Comparison of ENCODE assay signal across 12 cellular contexts in genomic region chr15:41810651-41811431, GRCh38. TPM values are rescaled to one million over a fixed set of nuclear protein-coding genes. Genes with fewer than 3 reads are reported as not detected.
DNase-seq lines count a peak whose midpoint lies in the region; ATAC-seq and TF ChIP-seq lines count a peak whose summit lies in the region.
"Had no signal": no experiment of that assay in that cellular context is flagged by ENCODE, and none has a peak within 500 bp of the region (broad histone marks: within the 10 kb centered on the region; RNA-seq: fewer than 3 reads in every experiment).

No MANE protein-coding gene starts in this region.

- no peak overlapping the region for H2AK5ac ChIP-seq in neuronal stem cell (ENCODE audit: low read depth, low read length)

- no peak overlapping the region for H3K4me3 Mint-ChIP-seq in activated CD8-positive, alpha-beta memory T cell treated with anti-CD3 and anti-CD28 coated beads, Interleukin-2, amount 10 ng/mL, durations not matched to agents 7 days and 5 days
- no peak overlapping the region for H3K4me3 Mint-ChIP-seq in GM23338
- H3K4me3 Mint-ChIP-seq in activated CD8-positive, alpha-beta T cell treated with anti-CD3 and anti-CD28 coated beads, Interleukin-2, amount 10 ng/mL, durations not matched to agents 7 days and 5 days = no peak overlapping the region
- H3K4me3 Mint-ChIP-seq in immature natural killer cell = no peak overlapping the region
- H3K4me3 Mint-ChIP-seq: activated T-cell treated with anti-CD3 and anti-CD28 coated beads, Interleukin-2, amount 50 U/mL, for 72 hours had no signal

- no peak overlapping the region for H4K91ac ChIP-seq in neuronal stem cell (ENCODE audit: low read depth, low read length, poor library complexity)

- H3K4me3 ChIP-seq in GM23338 (no peak overlapping the region), neuronal stem cell (ENCODE audit: low read length in 2 of 2) (no peak overlapping the region)
- H3K4me3 ChIP-seq: smooth muscle cell had no signal

- H3K9me2 ChIP-seq in GM23338 (ENCODE audit: insufficient read depth) = no peaks in the 10 kb centered on the region

- no peaks in the 10 kb centered on the region for H3K79me1 ChIP-seq in neuronal stem cell (ENCODE audit: low read depth, low read length)

- no peak for TF ChIP-seq CTCF in GM23338 (conservative IDR thresholded peaks at IDR 0.05; ENCODE audit: low read depth in 2 of 2)

- H3K27me3 ChIP-seq in GM23338 (ENCODE audit: insufficient read depth) (no peaks in the 10 kb centered on the region), neuronal stem cell (ENCODE audit: control insufficient read depth in 3 of 3, insufficient read depth in 3 of 3, low read depth in 1 of 3, low read length in 3 of 3) (no peaks in the 10 kb centered on the region)

- CTCF ChIA-PET in activated CD8-positive, alpha-beta memory T cell treated with anti-CD3 and anti-CD28 coated beads, Interleukin-2, amount 10 ng/mL, durations not matched to agents 7 days and 5 days (lab: Charles Lee) = interaction anchor here (0.6 to 9.9 kb wide), 32 partner anchors 9 to 744 kb away, joined by 3 to 247 read pairs (median 6); partner anchors contain the start of genes EHD4, JMJD7, MAPKBP1 and PLA2G4B
- CTCF ChIA-PET in activated CD8-positive, alpha-beta T cell treated with anti-CD3 and anti-CD28 coated beads, Interleukin-2, amount 10 ng/mL, durations not matched to agents 7 days and 5 days (lab: Charles Lee) = interaction anchor here (0.8 to 8.1 kb wide), 32 partner anchors 9 to 368 kb away, joined by 3 to 333 read pairs (median 5); partner anchors contain the start of gene MAPKBP1

- no peak overlapping the region for H2BK12ac ChIP-seq in neuronal stem cell (ENCODE audit: low read length)

- no peak for DNase-seq in activated CD8-positive, alpha-beta memory T cell treated with anti-CD3 and anti-CD28 coated beads, Interleukin-2, amount 10 ng/mL, durations not matched to agents 7 days and 5 days
- DNase-seq in activated CD8-positive, alpha-beta memory T cell treated with anti-CD3 and anti-CD28 coated beads for 24 hours = no peak
- no peak for DNase-seq in GM23338 (ENCODE audit: low spot score)
- no peak for DNase-seq in activated CD8-positive, alpha-beta T cell treated with anti-CD3 and anti-CD28 coated beads, Interleukin-2, amount 10 ng/mL, durations not matched to agents 7 days and 5 days
- no peak for DNase-seq in neuronal stem cell (ENCODE audit: low spot score)
- no peak for DNase-seq in NCI-H446 (lab: John Stamatoyannopoulos, UW)
- DNase-seq in SIG-M5 treated with dmso at 0.1 percent for 504 hours (lab: John Stamatoyannopoulos, UW; ENCODE audit: unreplicated experiment) = no peak
- DNase-seq in immature natural killer cell = no peak
- DNase-seq: cortex of kidney, DMS153 had no signal

- H3K79me2 ChIP-seq in GM23338 (replicated peaks; ENCODE audit: insufficient read depth) = no peaks in the 10 kb centered on the region

- H3K14ac ChIP-seq in neuronal stem cell (ENCODE audit: low read length) = no peak overlapping the region

- POLR2A ChIA-PET in activated CD8-positive, alpha-beta T cell treated with anti-CD3 and anti-CD28 coated beads, Interleukin-2, amount 10 ng/mL, durations not matched to agents 7 days and 5 days (lab: Charles Lee) = interaction anchor here (0.9 to 3.5 kb wide), 3 partner anchors 14 to 277 kb away, joined by 3 to 31 read pairs (median 3); partner anchors contain the start of gene MAPKBP1

- H3K4me1 Mint-ChIP-seq in activated CD8-positive, alpha-beta memory T cell treated with anti-CD3 and anti-CD28 coated beads, Interleukin-2, amount 10 ng/mL, durations not matched to agents 7 days and 5 days = peaks cover 25% of the 10 kb centered on the region
- H3K4me1 Mint-ChIP-seq in GM23338 (peaks cover 11% of the 10 kb centered on the region), immature natural killer cell (peaks cover 6 to 8% of the 10 kb centered on the region in 2 donors)
- H3K4me1 Mint-ChIP-seq in activated CD8-positive, alpha-beta T cell treated with anti-CD3 and anti-CD28 coated beads, Interleukin-2, amount 10 ng/mL, durations not matched to agents 7 days and 5 days (ENCODE audit: low read depth) = peaks cover 35% of the 10 kb centered on the region

- H3K18ac ChIP-seq in neuronal stem cell (ENCODE audit: low read length) = no peak overlapping the region

- H3K36me3 Mint-ChIP-seq in activated CD8-positive, alpha-beta memory T cell treated with anti-CD3 and anti-CD28 coated beads, Interleukin-2, amount 10 ng/mL, durations not matched to agents 7 days and 5 days = peaks cover 2% of the 10 kb centered on the region
- H3K36me3 Mint-ChIP-seq in GM23338 (ENCODE audit: low read depth) (no peaks in the 10 kb centered on the region; the same call in 2 of the 3 replicates), immature natural killer cell (peaks cover 12 to 19% (median 15%) of the 10 kb centered on the region in 3 donors)
- H3K36me3 Mint-ChIP-seq in activated CD8-positive, alpha-beta T cell treated with anti-CD3 and anti-CD28 coated beads, Interleukin-2, amount 10 ng/mL, durations not matched to agents 7 days and 5 days (ENCODE audit: low read depth) = peaks cover 6% of the 10 kb centered on the region

- H3K9me3 ChIP-seq in neuronal stem cell (replicated peaks in 1 of 2; ENCODE audit: control insufficient read depth in 2 of 2, insufficient read depth in 1 of 2, low read depth in 1 of 2, low read length in 2 of 2) = no peaks in the 10 kb centered on the region

- H3K9ac ChIP-seq in neuronal stem cell (ENCODE audit: low read depth, low read length, poor library complexity) = peak overlapping the region; percentile 63

- no peak overlapping the region for H3K4me2 ChIP-seq in GM23338
- no peak overlapping the region for H3K4me2 ChIP-seq in neuronal stem cell (ENCODE audit: insufficient read depth, low read length, poor library complexity, severe bottlenecking)
- H3K4me2 ChIP-seq: smooth muscle cell had no signal

- H2BK5ac ChIP-seq in neuronal stem cell (ENCODE audit: low read length) = no peak overlapping the region

- peak overlapping the region; percentile 22 for H3K27ac Mint-ChIP-seq in activated CD8-positive, alpha-beta memory T cell treated with anti-CD3 and anti-CD28 coated beads, Interleukin-2, amount 10 ng/mL, durations not matched to agents 7 days and 5 days
- H3K27ac Mint-ChIP-seq in GM23338 (no peak overlapping the region; the same call in 1 of the 2 replicates), immature natural killer cell (no peak overlapping the region)
- peak overlapping the region; percentile 69 for H3K27ac Mint-ChIP-seq in activated CD8-positive, alpha-beta T cell treated with anti-CD3 and anti-CD28 coated beads, Interleukin-2, amount 10 ng/mL, durations not matched to agents 7 days and 5 days
- H3K27ac Mint-ChIP-seq: activated T-cell treated with anti-CD3 and anti-CD28 coated beads, Interleukin-2, amount 50 U/mL, for 72 hours had no signal

- H2BK120ac ChIP-seq in neuronal stem cell (ENCODE audit: low read depth, low read length) = no peak overlapping the region

- no peak overlapping the region; the same call in 1 of the 2 replicates for H2AFZ ChIP-seq in GM23338
- H2AFZ ChIP-seq in neuronal stem cell (ENCODE audit: low read length) = no peak overlapping the region

- H3K36me3 ChIP-seq in GM23338 (ENCODE audit: insufficient read depth) = no peaks in the 10 kb centered on the region
- peaks cover 6 to 17% of the 10 kb centered on the region in 2 donors for H3K36me3 ChIP-seq in neuronal stem cell (replicated peaks in 1 of 2; ENCODE audit: control insufficient read depth in 2 of 2, insufficient read depth in 2 of 2, low read length in 2 of 2)

- H3K4ac ChIP-seq in neuronal stem cell (ENCODE audit: low read length) = no peak overlapping the region

- no peak overlapping the region for H2BK15ac ChIP-seq in neuronal stem cell (ENCODE audit: low read length)

- H3K4me1 ChIP-seq in GM23338 (ENCODE audit: insufficient read depth) = no peaks in the 10 kb centered on the region
- H3K4me1 ChIP-seq in neuronal stem cell (ENCODE audit: control insufficient read depth in 2 of 2, insufficient read depth in 1 of 2, low read depth in 1 of 2, low read length in 2 of 2) = no peaks in the 10 kb centered on the region

- no peaks in the 10 kb centered on the region for H3K27me3 Mint-ChIP-seq in activated CD8-positive, alpha-beta memory T cell treated with anti-CD3 and anti-CD28 coated beads, Interleukin-2, amount 10 ng/mL, durations not matched to agents 7 days and 5 days
- H3K27me3 Mint-ChIP-seq in GM23338 (ENCODE audit: insufficient read depth, low read depth, poor library complexity) (peaks cover 7% of the 10 kb centered on the region), immature natural killer cell (ENCODE audit: low read depth in 3 of 3) (peaks cover 0 to 3% (median 2%) of the 10 kb centered on the region in 3 donors)
- H3K27me3 Mint-ChIP-seq in activated CD8-positive, alpha-beta T cell treated with anti-CD3 and anti-CD28 coated beads, Interleukin-2, amount 10 ng/mL, durations not matched to agents 7 days and 5 days (ENCODE audit: low read depth) = no peaks in the 10 kb centered on the region

- peak; percentile 11 for ATAC-seq in activated CD8-positive, alpha-beta memory T cell treated with anti-CD3 and anti-CD28 coated beads, Interleukin-2, amount 10 ng/mL, durations not matched to agents 7 days and 5 days
- peak; percentile 14 for ATAC-seq in GM23338
- ATAC-seq in activated CD8-positive, alpha-beta T cell treated with anti-CD3 and anti-CD28 coated beads, Interleukin-2, amount 10 ng/mL, durations not matched to agents 7 days and 5 days = peak; percentile 35

- no peak overlapping the region for H3K23ac ChIP-seq in neuronal stem cell (ENCODE audit: low read depth, low read length, poor library complexity)

- no peak overlapping the region for H4K8ac ChIP-seq in neuronal stem cell (ENCODE audit: low read depth, low read length)

- H3K9me3 Mint-ChIP-seq in activated CD8-positive, alpha-beta memory T cell treated with anti-CD3 and anti-CD28 coated beads, Interleukin-2, amount 10 ng/mL, durations not matched to agents 7 days and 5 days (ENCODE audit: low read depth) = no peaks in the 10 kb centered on the region
- no peaks in the 10 kb centered on the region; the same call in 2 of the 3 replicates for H3K9me3 Mint-ChIP-seq in GM23338
- no peaks in the 10 kb centered on the region for H3K9me3 Mint-ChIP-seq in activated CD8-positive, alpha-beta T cell treated with anti-CD3 and anti-CD28 coated beads, Interleukin-2, amount 10 ng/mL, durations not matched to agents 7 days and 5 days (ENCODE audit: insufficient read depth)
- H3K9me3 Mint-ChIP-seq in immature natural killer cell = no peaks in the 10 kb centered on the region
- H3K9me3 Mint-ChIP-seq: activated T-cell treated with anti-CD3 and anti-CD28 coated beads, Interleukin-2, amount 50 U/mL, for 72 hours had no signal

- no peak overlapping the region for H3K27ac ChIP-seq in GM23338 (ENCODE audit: low read depth)
- H3K27ac ChIP-seq in neuronal stem cell (replicated peaks; ENCODE audit: low read length) = no peak overlapping the region

- no peaks in the 10 kb centered on the region for H3F3A ChIP-seq in GM23338 (replicated peaks; ENCODE audit: low read depth)

- no peaks in the 10 kb centered on the region for H4K20me1 ChIP-seq in GM23338 (replicated peaks; ENCODE audit: insufficient read depth)

- no CpG with 5 or more reads among the region's 5 CpGs for WGBS in neuronal stem cell (ENCODE audit: extremely low coverage in 2 of 2, insufficient read length in 2 of 2, insufficient replicate concordance in 1 of 2), 2 donors

RNA-seq across cellular contexts. Expression of gene JMJD7, which starts 17.1 kb away (rescaled TPM):
- 10 to 100 TPM; 12.0 to 21.9 TPM for total RNA-seq in activated CD8-positive, alpha-beta memory T cell treated with anti-CD3 and anti-CD28 coated beads, Interleukin-2, amount 10 ng/mL, durations not matched to agents 7 days and 5 days
- 8.5 and 13.8 TPM in 2 replicates for total RNA-seq in GM23338 (2014; rRNA removed; shearing (Covaris generic))
- 8.2 and 9.2 TPM in 2 replicates for polyA plus RNA-seq in GM23338 (2016; fragmentation: Nextera tagmentation; extraction: Ambion mirVana)
- total RNA-seq in activated CD8-positive, alpha-beta T cell treated with anti-CD3 and anti-CD28 coated beads, Interleukin-2, amount 10 ng/mL, durations not matched to agents 7 days and 5 days = 10 to 100 TPM; 19.5 to 22.8 TPM
- polyA plus RNA-seq in neuronal stem cell (2013, experiment 1 of 2) = 14.4 TPM
- polyA plus RNA-seq in neuronal stem cell (2013, experiment 2 of 2) = 14.3 TPM
- polyA plus RNA-seq in immature natural killer cell = 10 to 100 TPM; 20.6 to 57.4 (median 23.6) TPM

RNA-seq across cellular contexts. Expression of gene PLA2G4B, which starts 27.8 kb away (rescaled TPM):
- 1 to 10 TPM; 2.8 to 7.7 TPM for total RNA-seq in activated CD8-positive, alpha-beta memory T cell treated with anti-CD3 and anti-CD28 coated beads, Interleukin-2, amount 10 ng/mL, durations not matched to agents 7 days and 5 days
- 3.4 and 4.4 TPM in 2 replicates for total RNA-seq in GM23338 (2014; rRNA removed; shearing (Covaris generic))
- polyA plus RNA-seq in GM23338 (2016; fragmentation: Nextera tagmentation; extraction: Ambion mirVana) = 9.5 and 9.6 TPM in 2 replicates
- 10 to 100 TPM in 1 of 2 experiments, 1 to 10 TPM in 1; 8.9 to 13.1 TPM for total RNA-seq in activated CD8-positive, alpha-beta T cell treated with anti-CD3 and anti-CD28 coated beads, Interleukin-2, amount 10 ng/mL, durations not matched to agents 7 days and 5 days
- polyA plus RNA-seq in neuronal stem cell (2013, experiment 1 of 2) = 16.5 TPM
- polyA plus RNA-seq in neuronal stem cell (2013, experiment 2 of 2) = 15.9 TPM
- polyA plus RNA-seq in immature natural killer cell = 1 to 10 TPM in 2 of 3 donors, not detected in 1; 1.1 to 2.7 TPM

RNA-seq across cellular contexts. Expression of gene MAPKBP1, which starts 36.6 kb away (rescaled TPM):
- 10 to 100 TPM; 24.7 to 33.1 TPM for total RNA-seq in activated CD8-positive, alpha-beta memory T cell treated with anti-CD3 and anti-CD28 coated beads, Interleukin-2, amount 10 ng/mL, durations not matched to agents 7 days and 5 days
- 8.9 and 10.2 TPM in 2 replicates for total RNA-seq in GM23338 (2014; rRNA removed; shearing (Covaris generic))
- 1.9 and 2.7 TPM in 2 replicates for polyA plus RNA-seq in GM23338 (2016; fragmentation: Nextera tagmentation; extraction: Ambion mirVana)
- 10 to 100 TPM; 30.4 to 30.9 TPM for total RNA-seq in activated CD8-positive, alpha-beta T cell treated with anti-CD3 and anti-CD28 coated beads, Interleukin-2, amount 10 ng/mL, durations not matched to agents 7 days and 5 days
- 9.3 TPM for polyA plus RNA-seq in neuronal stem cell (2013, experiment 1 of 2)
- 8.2 TPM for polyA plus RNA-seq in neuronal stem cell (2013, experiment 2 of 2)
- 1 to 10 TPM; 1.8 to 7.2 (median 3.6) TPM for polyA plus RNA-seq in immature natural killer cell

Comparison
In these comparisons a context has a peak if more than half of its experiments do, and no peak if none do; other contexts are left out.
1. H3K27ac Mint-ChIP-seq: peak in activated CD8-positive, alpha-beta memory T cell treated with anti-CD3 and anti-CD28 coated beads, Interleukin-2, amount 10 ng/mL, durations not matched to agents 7 days and 5 days (single experiment) and activated CD8-positive, alpha-beta T cell treated with anti-CD3 and anti-CD28 coated beads, Interleukin-2, amount 10 ng/mL, durations not matched to agents 7 days and 5 days (single experiment); none in GM23338 (single experiment) and immature natural killer cell (0 of 6).
2. Peak in every context shown above with its lines, with median percentiles within 50 percentile points of each other: ATAC-seq.